In genomic region chr1:42934541-42935312, GRCh38 we compare ENCODE assay signal across 13 cellular contexts. TPM values are rescaled to one million over a fixed set of nuclear protein-coding genes. Genes with fewer than 3 reads are reported as not detected.
DNase-seq lines count a peak whose midpoint lies in the region; ATAC-seq, FAIRE-seq and TF ChIP-seq lines count a peak whose summit lies in the region.
"Had no signal": no experiment of that assay in that cellular context is flagged by ENCODE, and none has a peak within 500 bp of the region (broad histone marks: within the 10 kb centered on the region; RNA-seq: fewer than 3 reads in every experiment).

No MANE protein-coding gene starts in this region.

- no peak overlapping the region for H2AFZ ChIP-seq in GM12878 (ENCODE audit: control insufficient read depth, low read depth, low read length)

- H3K9me3 ChIP-seq in KOPT-K1 (ENCODE audit: insufficient read depth, low read length, poor library complexity, severe bottlenecking) (no peaks in the 10 kb centered on the region), GM12878 (replicated peaks; ENCODE audit: control insufficient read depth, insufficient read depth, low read length) (no peaks in the 10 kb centered on the region)
- H3K9me3 ChIP-seq: tibial artery had no signal

- H3K4me1 Mint-ChIP-seq in natural killer cell treated with Interleukin-12 subunit alpha and Interleukin-12 subunit beta and Interleukin-15 and Interleukin-18, amount 100 ng/mL, for 72 hours (ENCODE audit: low read depth in 2 of 2), result peaks cover 91 to 95% of the 10 kb centered on the region in 2 donors

- H3K4me3 Mint-ChIP-seq in natural killer cell treated with Interleukin-12 subunit alpha and Interleukin-12 subunit beta and Interleukin-15 and Interleukin-18, amount 100 ng/mL, for 72 hours, result peak overlapping the region; percentile 78

- in situ Hi-C loops in GM12878 (cut with MboI), result no loop called here

- peaks cover 14% of the 10 kb centered on the region for H3K36me3 Mint-ChIP-seq in natural killer cell treated with Interleukin-12 subunit alpha and Interleukin-12 subunit beta and Interleukin-15 and Interleukin-18, amount 100 ng/mL, for 72 hours

- TF ChIP-seq EP300 in GM12878 (IDR thresholded peaks at IDR 0.05; ENCODE audit: borderline replicate concordance in 1 of 2, control insufficient read depth in 1 of 2, low read depth in 2 of 2, low read length in 2 of 2), result no peak

- no TSS peak for BruUV-seq in GM12878 (replicated peaks; lab: Mats Ljungman, UMichigan)

- ATAC-seq in GM12878 (no peak), GM19397 (IDR thresholded peaks at IDR 0.05; ENCODE audit: unreplicated experiment) (no peak), GM19467 (IDR thresholded peaks at IDR 0.05; ENCODE audit: unreplicated experiment) (no peak)
- ATAC-seq in natural killer cell treated with Interleukin-12 subunit alpha and Interleukin-12 subunit beta and Interleukin-15 and Interleukin-18, amount 100 ng/mL, for 72 hours, result no peak

- H3K27ac ChIP-seq in C4-2B (peak overlapping the region; percentile 89; the same call in 1 of the 2 replicates), KOPT-K1 (ENCODE audit: low read depth, low read length, poor library complexity, severe bottlenecking) (peak overlapping the region; percentile 95), GM12878 (ENCODE audit: control insufficient read depth, insufficient read depth) (peak overlapping the region; percentile 95)
- H3K27ac ChIP-seq: SK-N-MC, tibial artery had no signal

- H3K4me3 ChIP-seq in GM12878, result no peak overlapping the region
- H3K4me3 ChIP-seq: SK-N-MC, tibial artery had no signal

- peaks cover 93% of the 10 kb centered on the region for H3K4me1 ChIP-seq in GM12878 (ENCODE audit: control insufficient read depth, insufficient read depth, low read length)

- H3K9ac ChIP-seq in GM12878 (ENCODE audit: control insufficient read depth, insufficient read depth, low read length), result peak overlapping the region; percentile 15

- SMC1A ChIA-PET in GM12878 (lab: Charles Lee; ENCODE audit: uncharacterized antibody, unreplicated experiment), result interaction anchor here (1.0 to 6.3 kb wide), 6 partner anchors 9 to 139 kb away, joined by 3 to 71 read pairs (median 6); no protein-coding TSS in a partner anchor

- peaks cover 81% of the 10 kb centered on the region for H3K36me3 ChIP-seq in KOPT-K1 (ENCODE audit: insufficient read depth, low read length)
- peaks cover 62 to 64% of the 10 kb centered on the region in 2 experiments for H3K36me3 ChIP-seq in GM12878 (ENCODE audit: control insufficient read depth in 2 of 2, insufficient read depth in 2 of 2, low read length in 1 of 2)

- peak overlapping the region; percentile 92 to 93 for H3K27ac Mint-ChIP-seq in natural killer cell treated with Interleukin-12 subunit alpha and Interleukin-12 subunit beta and Interleukin-15 and Interleukin-18, amount 100 ng/mL, for 72 hours

- no peak for TF ChIP-seq CTCF in C4-2B (conservative IDR thresholded peaks at IDR 0.05)
- TF ChIP-seq CTCF in GM12878 (IDR thresholded peaks at IDR 0.05 in 2 of 3, conservative IDR thresholded peaks at IDR 0.05 in 1 of 3; ENCODE audit: control insufficient read depth in 2 of 3, extremely low read depth in 1 of 3, insufficient read depth in 1 of 3, low read depth in 3 of 3, low read length in 3 of 3), result no peak

- POLR2A ChIA-PET in GM12878 (lab: Charles Lee), result interaction anchor here (0.6 to 3.4 kb wide), 8 partner anchors 10 to 168 kb away, joined by 3 to 22 read pairs (median 6); partner anchors contain the start of genes C1orf50 and P3H1

- H3K27me3 Mint-ChIP-seq in natural killer cell treated with Interleukin-12 subunit alpha and Interleukin-12 subunit beta and Interleukin-15 and Interleukin-18, amount 100 ng/mL, for 72 hours, result no peaks in the 10 kb centered on the region

- RAD21 ChIA-PET in GM12878 (lab: Charles Lee; ENCODE audit: unreplicated experiment), result interaction anchor here (0.9 to 3.4 kb wide), 11 partner anchors 10 to 164 kb away, joined by 3 to 21 read pairs (median 4); no protein-coding TSS in a partner anchor

- intact Hi-C loops in GM12878 (cut with micrococcal nuclease; ENCODE audit: unreplicated experiment), result loop anchor here (5.0 kb wide), 1 partner anchor 252 kb away; the partner anchor contains the start of gene YBX1

- peaks cover 99% of the 10 kb centered on the region for H3K79me2 ChIP-seq in GM12878 (ENCODE audit: control insufficient read depth, insufficient read depth, low read length)

- no peaks in the 10 kb centered on the region for H3K9me3 Mint-ChIP-seq in natural killer cell treated with Interleukin-12 subunit alpha and Interleukin-12 subunit beta and Interleukin-15 and Interleukin-18, amount 100 ng/mL, for 72 hours

- no peak for DNase-seq in GM12878 (ENCODE audit: low read depth, low spot score)
- DNase-seq in natural killer cell treated with Interleukin-12 subunit alpha and Interleukin-12 subunit beta and Interleukin-15 and Interleukin-18, amount 100 ng/mL, for 72 hours (ENCODE audit: low spot score), result no peak
- DNase-seq in NCI-H82 (lab: John Stamatoyannopoulos, UW), result no peak
- no peak for DNase-seq in SW480 (ENCODE audit: low spot score)
- DNase-seq: midbrain, NCI-H1694 had no signal

- no peak for FAIRE-seq in GM12878 (lab: Jason Lieb, UNC)
- FAIRE-seq: H54 had no signal

- TF ChIP-seq POLR2A in GM12878 (IDR thresholded peaks at IDR 0.05; ENCODE audit: low read depth, low read length), result peak; percentile 39; the same call in 1 of the 2 replicates

- TF ChIP-seq RAD21 in GM12878 (IDR thresholded peaks at IDR 0.05; ENCODE audit: insufficient read depth, low read depth, low read length), result no peak

- CTCF ChIA-PET in GM12878 (lab: Yijun Ruan, JAX), result interaction anchor here (0.6 to 5.1 kb wide), 8 partner anchors 9 to 156 kb away, joined by 3 to 57 read pairs (median 6); partner anchors contain the start of gene SLC2A1

- peaks cover 6% of the 10 kb centered on the region; the same call in 1 of the 2 replicates for H4K20me1 ChIP-seq in GM12878 (ENCODE audit: control insufficient read depth, insufficient read depth)

- WGBS in GM12878 (ENCODE audit: insufficient coverage, insufficient replicate concordance, low lambda C conversion rate, missing lambda C conversion rate), result 81% methylated on average over 20 of the region's 20 CpGs

- H3K27me3 ChIP-seq in GM12878 (replicated peaks in 1 of 2; ENCODE audit: control insufficient read depth in 2 of 2, insufficient read depth in 2 of 2, low read length in 1 of 2), result no peaks in the 10 kb centered on the region
- H3K27me3 ChIP-seq: tibial artery had no signal

- peak overlapping the region; percentile 67 for H3K4me2 ChIP-seq in GM12878 (ENCODE audit: control insufficient read depth, insufficient read depth)

TF ChIP-seq in GM12878, 131 proteins besides CTCF, POLR2A, EP300 and RAD21:
- TF ChIP-seq SMAD1 (IDR thresholded peaks at IDR 0.05; ENCODE audit: low read depth, partially characterized antibody), result no peak
- TF ChIP-seq SMARCA5 (IDR thresholded peaks at IDR 0.05), result 0 out of 2 replicates have a peak, but pooled peaks have one; percentile 25

RNA-seq across cellular contexts. Expression of gene SLC2A1, which starts 23.9 kb away (rescaled TPM):
- 231 and 256 TPM in 2 replicates for total RNA-seq in GM12878 (2013; cell fraction: nucleolus; rRNA removed)
- 51.6 and 59.6 TPM in 2 replicates for total RNA-seq in GM12878 (2014; rRNA removed)
- 21.1 and 21.9 TPM in 2 replicates for total RNA-seq in GM12878 (2014; rRNA removed; fragmentation: Illumina TruSeq; extraction: Trizol)
- total RNA-seq in GM12878 (2021), result 59.5 and 62.7 TPM in 2 replicates
- polyA plus RNA-seq in GM12878 (2011; ENCODE audit: low read depth), result 14.2 TPM
- polyA plus RNA-seq in GM12878 (2011; rRNA removed), result 24.6 and 61.0 TPM in 2 replicates
- polyA plus RNA-seq in GM12878 (2011; cell fraction: cytosol; rRNA removed), result 65.0 and 66.9 TPM in 2 replicates
- polyA plus RNA-seq in GM12878 (2011; cell fraction: nucleus; rRNA removed), result 133 and 156 TPM in 2 replicates
- 31.0 and 72.3 TPM in 2 replicates for polyA plus RNA-seq in GM12878 (2012)
- 19.1 and 24.0 TPM in 2 replicates for polyA plus RNA-seq in GM12878 (2014; fragmentation: Illumina TruSeq; extraction: Trizol)
- 1 to 10 TPM; 5.7 to 8.2 TPM for polyA plus RNA-seq in GM12878 (2014; fragmentation: Nextera tagmentation; extraction: Ambion mirVana)
- 28.7 and 29.0 TPM in 2 replicates for polyA plus RNA-seq in GM12878 (2014; rRNA removed)
- polyA plus RNA-seq in GM12878 (2016; fragmentation: Nextera tagmentation; extraction: Ambion mirVana), result 10 to 100 TPM; 65.2 to 66.0 TPM
- polyA minus RNA-seq in GM12878 (2011; rRNA and poly(A)+ RNA removed), result 75.2 and 106 TPM in 2 replicates
- 35.3 and 45.0 TPM in 2 replicates for polyA minus RNA-seq in GM12878 (2011; cell fraction: cytosol; rRNA and poly(A)+ RNA removed)
- polyA minus RNA-seq in GM12878 (2011; cell fraction: nucleus; rRNA and poly(A)+ RNA removed), result 71.8 and 100 TPM in 2 replicates
- total RNA-seq in natural killer cell treated with Interleukin-12 subunit alpha and Interleukin-12 subunit beta and Interleukin-15 and Interleukin-18, amount 100 ng/mL, for 72 hours, result 100 to 1,000 TPM; 105 to 131 TPM
